1 cellular context compared by ENCODE assay signal in the genomic region with DNA sequence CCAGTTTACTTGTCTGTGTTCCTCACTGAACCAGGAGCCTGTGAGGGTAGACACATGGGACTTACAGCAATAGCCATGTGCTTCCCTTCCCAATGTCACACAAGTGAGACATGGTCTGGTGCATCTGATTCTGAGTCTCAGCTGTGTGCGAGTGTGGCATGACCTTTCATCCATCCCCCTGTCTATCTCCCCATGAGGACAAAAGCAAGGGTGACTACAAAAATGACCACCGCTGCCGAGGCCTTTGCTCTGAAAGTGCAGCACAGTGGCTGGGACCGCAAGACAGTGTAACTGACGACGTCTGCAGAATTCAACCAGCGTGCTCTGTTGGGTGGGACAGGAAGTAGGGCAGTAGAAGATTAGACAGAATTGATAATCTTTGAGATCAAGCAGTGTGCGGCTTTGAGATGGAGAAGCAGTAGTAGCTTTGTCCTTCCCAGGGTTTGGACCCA.
TF ChIP-seq lines count a peak whose summit lies in the region.

No MANE protein-coding gene starts in this region.

TF ChIP-seq in K562, 482 proteins besides CTCF, POLR2A, EP300 and RAD21 (continued from another document):
- no peak for TF ChIP-seq ARID4B (CRISPR knock-in tag; IDR thresholded peaks at IDR 0.05)
- TF ChIP-seq TAF7 (tag; IDR thresholded peaks at IDR 0.05), result peak; percentile 42; the same call in 1 of the 2 replicates
- TF ChIP-seq DMBX1 (CRISPR knock-in tag; IDR thresholded peaks at IDR 0.05; ENCODE audit: borderline replicate concordance), result peak; percentile 40; the same call in 1 of the 2 replicates
- TF ChIP-seq FOXM1 (IDR thresholded peaks at IDR 0.05; ENCODE audit: low read depth), result no peak
- no peak for TF ChIP-seq FOXM1 (CRISPR knock-in tag; IDR thresholded peaks at IDR 0.05; ENCODE audit: low read depth)
- peak; percentile 53; the same call in 1 of the 2 replicates for TF ChIP-seq ZNF134 (CRISPR knock-in tag; conservative IDR thresholded peaks at IDR 0.05)
- peak; percentile 41; the same call in 1 of the 2 replicates for TF ChIP-seq ETV1 (tag; conservative IDR thresholded peaks at IDR 0.05; ENCODE audit: low read depth)
- TF ChIP-seq ZBTB12 (CRISPR knock-in tag; IDR thresholded peaks at IDR 0.05), result peak; percentile 12; the same call in 1 of the 2 replicates
- no peak for TF ChIP-seq MLLT1 (IDR thresholded peaks at IDR 0.05)
- no peak for TF ChIP-seq GTF2E2 (tag; IDR thresholded peaks at IDR 0.05)
- TF ChIP-seq, protein P1, sequence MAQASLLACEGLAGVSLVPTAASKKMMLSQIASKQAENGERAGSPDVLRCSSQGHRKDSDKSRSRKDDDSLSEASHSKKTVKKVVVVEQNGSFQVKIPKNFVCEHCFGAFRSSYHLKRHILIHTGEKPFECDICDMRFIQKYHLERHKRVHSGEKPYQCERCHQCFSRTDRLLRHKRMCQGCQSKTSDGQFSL (CRISPR knock-in tag; IDR thresholded peaks at IDR 0.05), result 0 out of 2 replicates have a peak, but pooled peaks have one; percentile 22
- TF ChIP-seq, protein P1 (tag; IDR thresholded peaks at IDR 0.05), result peak in 1 of 2 experiments; percentile 48; a peak in 1 of 4 replicates
- TF ChIP-seq TFAP4 (CRISPR knock-in tag; IDR thresholded peaks at IDR 0.05; ENCODE audit: borderline replicate concordance), result peak; percentile 15; the same call in 1 of the 2 replicates
- TF ChIP-seq LARP7 (IDR thresholded peaks at IDR 0.05), result no peak
- no peak for TF ChIP-seq FOXK1 (CRISPR knock-in tag; IDR thresholded peaks at IDR 0.05; ENCODE audit: borderline replicate concordance)
- TF ChIP-seq ZNF197 (CRISPR knock-in tag; IDR thresholded peaks at IDR 0.05; ENCODE audit: low read depth), result peak; percentile 53; the same call in 1 of the 2 replicates
- 0 out of 2 replicates have a peak, but pooled peaks have one; percentile 38 for TF ChIP-seq GMEB1 (CRISPR knock-in tag; IDR thresholded peaks at IDR 0.05)
- TF ChIP-seq MXD1 (CRISPR knock-in tag; IDR thresholded peaks at IDR 0.05; ENCODE audit: borderline replicate concordance, poor library complexity, severe bottlenecking), result no peak
- TF ChIP-seq CXXC5 (CRISPR knock-in tag; IDR thresholded peaks at IDR 0.05), result peak; percentile 57
- TF ChIP-seq NR4A1 (CRISPR knock-in tag; IDR thresholded peaks at IDR 0.05), result no peak; the same call in 1 of the 2 replicates
- TF ChIP-seq NR4A1 (tag; IDR thresholded peaks at IDR 0.05), result peak; percentile 47; the same call in 1 of the 2 replicates
